ENCODE assay signal across 11 cellular contexts in genomic region chr6:111870751-111871064, GRCh38. TPM values are rescaled to one million over a fixed set of nuclear protein-coding genes. Genes with fewer than 3 reads are reported as not detected.
DNase-seq lines count a peak whose midpoint lies in the region; ATAC-seq and TF ChIP-seq lines count a peak whose summit lies in the region.
"Had no signal": no experiment of that assay in that cellular context is flagged by ENCODE, and none has a peak within 500 bp of the region (broad histone marks: within the 10 kb centered on the region; RNA-seq: fewer than 3 reads in every experiment).

No MANE protein-coding gene starts in this region.

- peak overlapping the region; percentile 85 for H3K27ac ChIP-seq in CD8-positive, alpha-beta memory T cell (ENCODE audit: low read depth, low read length)
- H3K27ac ChIP-seq in KOPT-K1 (ENCODE audit: low read depth, low read length, poor library complexity, severe bottlenecking): peak overlapping the region; percentile 95
- H3K27ac ChIP-seq in neural cell (ENCODE audit: low read length): peak overlapping the region; percentile 97

- peaks cover 9% of the 10 kb centered on the region for H4K20me1 ChIP-seq in neural cell (ENCODE audit: insufficient read depth)

- H3K79me2 ChIP-seq in neural cell (replicated peaks; ENCODE audit: insufficient read depth, low read length): peaks cover 63% of the 10 kb centered on the region

- H3K4me1 Mint-ChIP-seq in CD8-positive, alpha-beta memory T cell: peaks cover 64 to 71% (median 70%) of the 10 kb centered on the region in 3 donors

- in situ Hi-C loops in HAP-1 (cut with MboI; ENCODE audit: low sequenced_read_pairs): no loop called here

- H3K27me3 ChIP-seq in CD8-positive, alpha-beta memory T cell (ENCODE audit: insufficient read depth, low read length, poor library complexity, severe bottlenecking): no peaks in the 10 kb centered on the region
- H3K27me3 ChIP-seq in neural cell (ENCODE audit: insufficient read depth, low read depth, low read length): no peaks in the 10 kb centered on the region
- H3K27me3 ChIP-seq in HAP-1 (ENCODE audit: low read depth): no peaks in the 10 kb centered on the region

- H3F3A ChIP-seq in neural cell (ENCODE audit: insufficient read depth, low read length, poor library complexity, severe bottlenecking): peaks cover 6% of the 10 kb centered on the region

- no peaks in the 10 kb centered on the region for H3K27me3 Mint-ChIP-seq in CD8-positive, alpha-beta memory T cell

- TF ChIP-seq RAD21 in neural cell (conservative IDR thresholded peaks at IDR 0.05): no peak

- H3K36me3 ChIP-seq in CD8-positive, alpha-beta memory T cell (ENCODE audit: insufficient read depth, low read length): no peaks in the 10 kb centered on the region
- H3K36me3 ChIP-seq in KOPT-K1 (ENCODE audit: insufficient read depth, low read length) (no peaks in the 10 kb centered on the region), neural cell (ENCODE audit: insufficient read depth, low read length) (no peaks in the 10 kb centered on the region), HAP-1 (replicated peaks) (no peaks in the 10 kb centered on the region)

- H2AFZ ChIP-seq in neural cell (ENCODE audit: low read depth, low read length): no peak overlapping the region

- H3K27ac Mint-ChIP-seq in CD8-positive, alpha-beta memory T cell: peak overlapping the region; percentile 89 to 99 (median 97)

- H3K4me1 ChIP-seq in CD8-positive, alpha-beta memory T cell (ENCODE audit: insufficient read depth, low read length): peaks cover 62% of the 10 kb centered on the region
- no peaks in the 10 kb centered on the region for H3K4me1 ChIP-seq in HAP-1

- peaks cover 0 to 53% (median 6%) of the 10 kb centered on the region in 3 donors for H3K36me3 Mint-ChIP-seq in CD8-positive, alpha-beta memory T cell

- peak overlapping the region; percentile 87 for H3K4me2 ChIP-seq in neural cell (ENCODE audit: low read length)

- no peak for TF ChIP-seq CTCF in neural cell (IDR thresholded peaks at IDR 0.05; ENCODE audit: poor library complexity, severe bottlenecking)

- peak overlapping the region; percentile 84 for H3K4me3 ChIP-seq in CD8-positive, alpha-beta memory T cell (ENCODE audit: low read length)
- H3K4me3 ChIP-seq in neural cell (ENCODE audit: low read length) (peak overlapping the region; percentile 85), HAP-1 (no peak overlapping the region)

- peak overlapping the region; percentile 97 for H3K9ac ChIP-seq in neural cell (ENCODE audit: low read length)

- no peaks in the 10 kb centered on the region for H3K9me3 Mint-ChIP-seq in CD8-positive, alpha-beta memory T cell

- CTCF ChIA-PET in CD8-positive, alpha-beta memory T cell (lab: Charles Lee): interaction anchor here (1.0 to 2.8 kb wide), 6 partner anchors 10 to 161 kb away, joined by 3 to 13 read pairs (median 5); no protein-coding TSS in a partner anchor

- POLR2A ChIA-PET in CD8-positive, alpha-beta memory T cell (lab: Charles Lee): no interaction called here

- ATAC-seq in HG02970 (IDR thresholded peaks at IDR 0.05; ENCODE audit: low FRiP score, unreplicated experiment): no peak

- H3K9me2 ChIP-seq in neural cell (ENCODE audit: insufficient read depth, low read length): no peaks in the 10 kb centered on the region

- TF ChIP-seq EP300 in neural cell (conservative IDR thresholded peaks at IDR 0.05; ENCODE audit: poor library complexity, severe bottlenecking): no peak

- no peak for DNase-seq in CD8-positive, alpha-beta memory T cell
- DNase-seq in dermis blood vessel endothelial cell (peak; percentile 26), AML-193 (lab: John Stamatoyannopoulos, UW) (no peak), HAP-1 (ENCODE audit: low spot score in 2 of 2) (no peak), glomerular visceral epithelial cell (ENCODE audit: extremely low spot score) (no peak)
- DNase-seq: kidney, NCI-H187 treated with DMSO at 0.1 percent for 48 hours, T1000 had no signal

- H3K4me3 Mint-ChIP-seq in CD8-positive, alpha-beta memory T cell: peak overlapping the region; percentile 94 to 99 (median 98)

- no peaks in the 10 kb centered on the region for H3K9me3 ChIP-seq in CD8-positive, alpha-beta memory T cell (ENCODE audit: low read length)
- H3K9me3 ChIP-seq in KOPT-K1 (ENCODE audit: insufficient read depth, low read length, poor library complexity, severe bottlenecking): no peaks in the 10 kb centered on the region
- no peaks in the 10 kb centered on the region for H3K9me3 ChIP-seq in neural cell (ENCODE audit: low read length)
- H3K9me3 ChIP-seq in HAP-1: no peaks in the 10 kb centered on the region

TF ChIP-seq in neural cell, 6 proteins besides CTCF, POLR2A, EP300 and RAD21:
- no peak for TF ChIP-seq TAF1 (IDR thresholded peaks at IDR 0.05; ENCODE audit: low read depth)
- no peak for TF ChIP-seq POLR2AphosphoS5 (IDR thresholded peaks at IDR 0.05)
- no peak for TF ChIP-seq EZH2 (IDR thresholded peaks at IDR 0.05; ENCODE audit: borderline replicate concordance, insufficient read depth, low read length, poor library complexity, severe bottlenecking)
- no peak for TF ChIP-seq SMC3 (conservative IDR thresholded peaks at IDR 0.05; ENCODE audit: poor library complexity)
- TF ChIP-seq MXI1 (conservative IDR thresholded peaks at IDR 0.05; ENCODE audit: poor library complexity, severe bottlenecking): no peak
- TF ChIP-seq REST (IDR thresholded peaks at IDR 0.05; ENCODE audit: borderline replicate concordance): no peak

RNA-seq across cellular contexts. Expression of gene FYN, which starts 2.5 kb away (rescaled TPM):
- total RNA-seq in CD8-positive, alpha-beta memory T cell: 100 to 1,000 TPM; 481 to 491 TPM
- polyA plus RNA-seq in CD8-positive, alpha-beta memory T cell: 611 TPM
- 146 and 150 TPM in 2 replicates for total RNA-seq in dermis blood vessel endothelial cell
- 277 and 306 TPM in 2 replicates for polyA plus RNA-seq in neural cell
- polyA minus RNA-seq in neural cell: 309 and 355 TPM in 2 replicates
